Comparison of ENCODE assay signal across 23 cellular contexts in genomic region chr21:42580793-42581201, GRCh38.
"Had no signal": no experiment of that assay in that cellular context is flagged by ENCODE, and none has a peak within 500 bp of the region (broad histone marks: within the 10 kb centered on the region; RNA-seq: fewer than 3 reads in every experiment).

No MANE protein-coding gene starts in this region.

- H3K4me1 Mint-ChIP-seq: activated T-helper 17 cell treated with anti-CD3 and anti-CD28 coated beads, Interleukin-2, amount 50 U/mL, for 72 hours; mesothelial cell of epicardium; naive thymus-derived CD8-positive, alpha-beta T cell; stimulated activated effector memory CD8-positive, alpha-beta T cell treated with anti-CD3 and anti-CD28 coated beads, Interleukin-12 subunit alpha, Interleukin-12 subunit beta, amount 100 ng/mL, for 72 hours; stimulated activated naive CD8-positive, alpha-beta T cell treated with anti-CD3 and anti-CD28 coated beads, Interleukin-15, amount 100 ng/mL, for 72 hours had no signal

- H3K4me3 ChIP-seq: heart right ventricle, neural progenitor cell, prostate gland, skin epidermis, suprapubic skin, tibial nerve, uterus had no signal

- H3K36me3 ChIP-seq: prostate gland, suprapubic skin, uterus had no signal

- H3K9me3 ChIP-seq: prostate gland, suprapubic skin, uterus had no signal

- H3K4me1 ChIP-seq: prostate gland, uterus had no signal

- H3K27ac ChIP-seq: heart right ventricle, neural progenitor cell, prostate gland, skin epidermis, suprapubic skin, uterus had no signal

- H3K4me3 Mint-ChIP-seq: activated T-helper 17 cell treated with anti-CD3 and anti-CD28 coated beads, Interleukin-2, amount 50 U/mL, for 72 hours; mesothelial cell of epicardium; naive thymus-derived CD8-positive, alpha-beta T cell; neural progenitor cell; stimulated activated effector memory CD8-positive, alpha-beta T cell treated with anti-CD3 and anti-CD28 coated beads, Interleukin-12 subunit alpha, Interleukin-12 subunit beta, amount 100 ng/mL, for 72 hours; stimulated activated naive CD8-positive, alpha-beta T cell treated with anti-CD3 and anti-CD28 coated beads, Interleukin-15, amount 100 ng/mL, for 72 hours had no signal

- H3K36me3 Mint-ChIP-seq: stimulated activated effector memory CD8-positive, alpha-beta T cell treated with anti-CD3 and anti-CD28 coated beads, Interleukin-12 subunit alpha, Interleukin-12 subunit beta, amount 100 ng/mL, for 72 hours had no signal

- H3K27ac Mint-ChIP-seq: activated T-helper 17 cell treated with anti-CD3 and anti-CD28 coated beads, Interleukin-2, amount 50 U/mL, for 72 hours; mesothelial cell of epicardium; stimulated activated effector memory CD8-positive, alpha-beta T cell treated with anti-CD3 and anti-CD28 coated beads, Interleukin-12 subunit alpha, Interleukin-12 subunit beta, amount 100 ng/mL, for 72 hours; stimulated activated naive CD8-positive, alpha-beta T cell treated with anti-CD3 and anti-CD28 coated beads, Interleukin-15, amount 100 ng/mL, for 72 hours had no signal

- ATAC-seq: activated T-helper 17 cell treated with anti-CD3 and anti-CD28 coated beads, Interleukin-2, amount 50 U/mL, for 72 hours; heart right ventricle; left lobe of liver; naive thymus-derived CD8-positive, alpha-beta T cell; SK-N-SH treated with all-trans-retinoic acid at 6 μM for 48 hours; stimulated activated effector memory CD8-positive, alpha-beta T cell treated with anti-CD3 and anti-CD28 coated beads, Interleukin-12 subunit alpha, Interleukin-12 subunit beta, amount 100 ng/mL, for 72 hours; stimulated activated naive CD8-positive, alpha-beta T cell treated with anti-CD3 and anti-CD28 coated beads, Interleukin-15, amount 100 ng/mL, for 72 hours had no signal

- DNase-seq: activated CD4-positive, alpha-beta T cell treated with anti-CD3 and anti-CD28 coated beads, Interleukin-2, amount 50 U/mL, for 48 hours; activated naive CD4-positive, alpha-beta T cell treated with Interleukin-2 at 50 U/mL for 16 hours; amygdala; dermis blood vessel endothelial cell; effector CD8-positive, alpha-beta T cell; erythroblast; foreskin fibroblast; heart right ventricle; mammary epithelial cell; naive thymus-derived CD8-positive, alpha-beta T cell; stimulated activated CD4-positive, alpha-beta T cell treated with anti-CD3 and anti-CD28 coated beads, Interleukin-2, amount 100 ng/mL, for 24 hours; stimulated activated naive CD8-positive, alpha-beta T cell treated with anti-CD3 and anti-CD28 coated beads, Interleukin-15, amount 100 ng/mL, for 72 hours had no signal

- H3K27me3 ChIP-seq: heart right ventricle, neural progenitor cell, suprapubic skin, tibial nerve, uterus had no signal

- H3K27me3 Mint-ChIP-seq: activated T-helper 17 cell treated with anti-CD3 and anti-CD28 coated beads, Interleukin-2, amount 50 U/mL, for 72 hours; naive thymus-derived CD8-positive, alpha-beta T cell; stimulated activated naive CD8-positive, alpha-beta T cell treated with anti-CD3 and anti-CD28 coated beads, Interleukin-15, amount 100 ng/mL, for 72 hours had no signal
